In genomic region chr3:172362583-172362982, GRCh38 we compare ENCODE assay signal across 8 cellular contexts.
"Had no signal": no experiment of that assay in that cellular context is flagged by ENCODE, and none has a peak within 500 bp of the region (broad histone marks: within the 10 kb centered on the region; RNA-seq: fewer than 3 reads in every experiment).

No MANE protein-coding gene starts in this region.

- H3K27me3 Mint-ChIP-seq: IgD-negative memory B cell had no signal

- H3K27ac Mint-ChIP-seq: HFFc6, IgD-negative memory B cell had no signal

- H3K9me3 Mint-ChIP-seq: HFFc6 had no signal

- ATAC-seq: HCT116 had no signal

- H3K4me1 Mint-ChIP-seq: IgD-negative memory B cell had no signal

- H3K4me3 Mint-ChIP-seq: HFFc6, IgD-negative memory B cell had no signal

- H3K9me3 ChIP-seq: HAP-1 had no signal

- H3K27ac ChIP-seq: HL-60 had no signal

- H3K4me1 ChIP-seq: HAP-1 had no signal

- H3K4me3 ChIP-seq: HAP-1 had no signal

- DNase-seq: GOT3, H7, HFFc6, KBM-7 had no signal
